ENCODE assay signal across 18 cellular contexts in the genomic region with DNA sequence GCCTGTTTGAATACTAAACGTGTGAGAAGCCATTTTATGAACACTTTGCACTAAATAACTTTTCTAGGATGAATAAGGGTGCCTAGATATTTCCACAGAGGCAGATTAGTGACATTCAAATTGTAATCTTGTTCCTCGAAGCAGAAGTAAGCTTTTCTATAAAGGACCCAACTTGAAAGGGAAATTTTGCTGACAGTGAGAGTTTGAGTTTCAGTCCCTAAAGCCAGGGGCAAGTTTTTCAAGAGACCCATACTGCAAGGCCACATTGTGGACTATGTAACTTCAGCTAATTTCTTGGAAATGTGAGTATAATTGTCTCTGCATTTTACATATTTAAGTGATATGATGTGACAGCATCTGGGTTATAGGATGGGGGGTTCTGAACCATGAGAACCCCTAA.
"Had no signal": no experiment of that assay in that cellular context is flagged by ENCODE, and none has a peak within 500 bp of the region (broad histone marks: within the 10 kb centered on the region; RNA-seq: fewer than 3 reads in every experiment).

No MANE protein-coding gene starts in this region.

- ATAC-seq: esophagus mucosa; mucosa of descending colon; natural killer cell; psoas muscle; stimulated activated memory B cell treated with anti-CD40 and anti-IgM and Interleukin-4, amounts not matched to agents 10 μg/mL and 1 μg/mL and 100 μg/mL, for 72 hours had no signal

- H3K9me3 ChIP-seq: mucosa of descending colon, psoas muscle, tibial artery, upper lobe of left lung, uterus had no signal

- H3K27ac ChIP-seq: psoas muscle, spleen, tibial artery, upper lobe of left lung, uterus had no signal

- H3K36me3 ChIP-seq: spleen, tibial artery, upper lobe of left lung, uterus had no signal

- DNase-seq: effector memory CD4-positive, alpha-beta T cell; islet precursor cell; mammary epithelial cell; mucosa of descending colon; natural killer cell; psoas muscle; retina; spleen; stimulated activated CD4-positive, alpha-beta T cell treated with anti-CD3 and anti-CD28 coated beads, Interleukin-15, amount 100 ng/mL, for 24 hours; stimulated activated CD4-positive, alpha-beta T cell treated with anti-CD3 and anti-CD28 coated beads, Interleukin-1b, Interleukin-23, amount 100 ng/mL, for 48 hours; stimulated activated CD4-positive, alpha-beta T cell treated with anti-CD3 and anti-CD28 coated beads, Interleukin-4, amount 100 ng/mL, for 24 hours; tibial artery; upper lobe of left lung; uterus had no signal

- H3K27me3 ChIP-seq: spleen, tibial artery, upper lobe of left lung, uterus had no signal

- H3K4me1 ChIP-seq: psoas muscle, spleen, upper lobe of left lung, uterus had no signal

- FAIRE-seq: endometrium, frontal cortex had no signal

- H3K4me3 ChIP-seq: mucosa of descending colon, psoas muscle, spleen, tibial artery, upper lobe of left lung, uterus had no signal
